ENCODE assay signal across 10 cellular contexts in the genomic region with DNA sequence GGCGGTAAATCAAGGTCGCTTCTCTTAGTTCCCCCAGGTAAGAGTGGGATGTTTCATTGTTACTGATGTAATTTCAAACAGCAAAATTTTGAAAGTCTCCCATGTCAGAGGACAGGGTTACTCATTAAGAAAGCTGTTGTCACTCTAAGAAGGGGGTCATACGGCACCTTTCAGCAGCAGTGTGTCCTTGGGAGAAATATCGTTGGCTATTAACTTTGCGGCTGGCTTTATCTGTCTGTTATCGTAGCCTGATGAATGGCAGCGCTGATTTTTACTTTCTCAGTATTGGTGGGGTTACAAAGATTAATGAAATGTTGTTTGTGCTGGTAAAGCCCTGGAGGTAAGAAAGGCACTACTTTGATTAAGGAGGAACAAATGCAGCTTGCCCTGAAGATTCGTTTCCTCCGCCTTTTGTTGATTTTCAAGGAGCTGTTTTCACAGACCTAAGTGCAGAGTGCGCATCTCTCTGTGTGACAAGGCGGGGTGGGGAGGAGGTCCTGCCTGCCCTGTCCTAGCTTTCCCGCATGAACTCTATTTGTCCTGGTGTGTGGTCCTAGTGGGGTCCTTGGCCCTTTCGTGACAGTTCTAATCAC. TPM values are rescaled to one million over a fixed set of nuclear protein-coding genes. Genes with fewer than 3 reads are reported as not detected.
DNase-seq lines count a peak whose midpoint lies in the region; ATAC-seq, FAIRE-seq and TF ChIP-seq lines count a peak whose summit lies in the region.
"Had no signal": no experiment of that assay in that cellular context is flagged by ENCODE, and none has a peak within 500 bp of the region (broad histone marks: within the 10 kb centered on the region; RNA-seq: fewer than 3 reads in every experiment).

No MANE protein-coding gene starts in this region.

- no peak overlapping the region for H3K27ac ChIP-seq in keratinocyte (ENCODE audit: control insufficient read depth, insufficient read depth, low read length)

- intact Hi-C loops in activated CD4-positive, alpha-beta T cell treated with anti-CD3 and anti-CD28 coated beads, Interleukin-2, amount 10 ng/mL, durations not matched to agents 24 days and 14 days (cut with micrococcal nuclease): no loop called here

- no peaks in the 10 kb centered on the region for H4K20me1 ChIP-seq in keratinocyte (ENCODE audit: control insufficient read depth, extremely low read depth, insufficient read depth, low read length)

- no peaks in the 10 kb centered on the region for H3K36me3 ChIP-seq in keratinocyte (ENCODE audit: control insufficient read depth in 2 of 2, extremely low read depth in 1 of 2, insufficient read depth in 2 of 2, low read length in 2 of 2)

- H3K4me1 Mint-ChIP-seq in activated CD4-positive, alpha-beta T cell treated with anti-CD3 and anti-CD28 coated beads, Interleukin-2, amount 10 ng/mL, durations not matched to agents 24 days and 14 days: no peaks in the 10 kb centered on the region
- H3K4me1 Mint-ChIP-seq in type B pancreatic cell (ENCODE audit: unreplicated experiment): peaks cover 12% of the 10 kb centered on the region

- FAIRE-seq in keratinocyte (lab: Jason Lieb, UNC): no peak

- DNase-seq in activated CD4-positive, alpha-beta T cell treated with anti-CD3 and anti-CD28 coated beads, Interleukin-2, amount 10 ng/mL, durations not matched to agents 24 days and 14 days: peak; percentile 45
- DNase-seq in activated CD4-positive, alpha-beta T cell treated with anti-CD3 and anti-CD28 coated beads for 1 hour: no peak
- peak; percentile 26 for DNase-seq in amniotic epithelial cell (ENCODE audit: low read depth)
- DNase-seq in keratinocyte (ENCODE audit: low read depth, low spot score): no peak
- no peak for DNase-seq in type B pancreatic cell (ENCODE audit: extremely low spot score, unreplicated experiment)
- no peak for DNase-seq in Ammon's horn (ENCODE audit: low spot score)
- DNase-seq: stimulated activated naive CD4-positive, alpha-beta T cell treated with Interleukin-2 at 50 U/mL for 16 hours had no signal

- no peak overlapping the region for H3K27ac Mint-ChIP-seq in activated CD4-positive, alpha-beta T cell treated with anti-CD3 and anti-CD28 coated beads, Interleukin-2, amount 10 ng/mL, durations not matched to agents 24 days and 14 days
- H3K27ac Mint-ChIP-seq in type B pancreatic cell: no peak overlapping the region

- no peak overlapping the region for H3K9ac ChIP-seq in keratinocyte (ENCODE audit: control insufficient read depth, extremely low read depth, insufficient read depth, low read length)

- peak overlapping the region; percentile 94 for H3K4me2 ChIP-seq in keratinocyte (ENCODE audit: control insufficient read depth, extremely low read depth, insufficient read depth, low read depth, low read length)

- no peaks in the 10 kb centered on the region for H3K9me3 ChIP-seq in keratinocyte (ENCODE audit: control insufficient read depth, low read depth, low read length)

- H3K9me1 ChIP-seq in keratinocyte (ENCODE audit: control insufficient read depth, extremely low read depth, insufficient read depth, low read length): no peaks in the 10 kb centered on the region

- dilution Hi-C loops in keratinocyte (cut with MboI; ENCODE audit: extremely low pct_ligation_motif_present, low sequenced_read_pairs): no loop called here

- peaks cover 8% of the 10 kb centered on the region for H3K4me1 ChIP-seq in keratinocyte (ENCODE audit: control insufficient read depth, extremely low read depth, insufficient read depth, low read length)

- peaks cover 21% of the 10 kb centered on the region for H3K27me3 ChIP-seq in keratinocyte (ENCODE audit: control insufficient read depth, extremely low read depth, insufficient read depth, low read length)

- TF ChIP-seq CTCF in keratinocyte (optimal IDR thresholded peaks at IDR 0.05 in 1 of 3, IDR thresholded peaks at IDR 0.05 in 1 of 3, conservative IDR thresholded peaks at IDR 0.05 in 1 of 3; ENCODE audit: extremely low read depth in 1 of 3, insufficient read depth in 2 of 3, low read length in 3 of 3): no peak
- no peak for TF ChIP-seq CTCF in type B pancreatic cell (conservative IDR thresholded peaks at IDR 0.05)

- H2AFZ ChIP-seq in keratinocyte (ENCODE audit: control insufficient read depth, low read length): peak overlapping the region; percentile 78

- H3K9me3 Mint-ChIP-seq in activated CD4-positive, alpha-beta T cell treated with anti-CD3 and anti-CD28 coated beads, Interleukin-2, amount 10 ng/mL, durations not matched to agents 24 days and 14 days: no peaks in the 10 kb centered on the region
- H3K9me3 Mint-ChIP-seq in type B pancreatic cell: no peaks in the 10 kb centered on the region

- H3K79me2 ChIP-seq in keratinocyte (ENCODE audit: control insufficient read depth, insufficient read depth, low read length): no peaks in the 10 kb centered on the region

- no peak for ATAC-seq in HG02571 (IDR thresholded peaks at IDR 0.05; ENCODE audit: unreplicated experiment)
- no peak for ATAC-seq in GM18519 (IDR thresholded peaks at IDR 0.05; ENCODE audit: low FRiP score, unreplicated experiment)

- H3K27me3 Mint-ChIP-seq in activated CD4-positive, alpha-beta T cell treated with anti-CD3 and anti-CD28 coated beads, Interleukin-2, amount 10 ng/mL, durations not matched to agents 24 days and 14 days: peaks cover 77% of the 10 kb centered on the region
- H3K27me3 Mint-ChIP-seq in type B pancreatic cell: peaks cover 89% of the 10 kb centered on the region

- no peak overlapping the region for H3K4me3 Mint-ChIP-seq in activated CD4-positive, alpha-beta T cell treated with anti-CD3 and anti-CD28 coated beads, Interleukin-2, amount 10 ng/mL, durations not matched to agents 24 days and 14 days
- peak overlapping the region; percentile 83 for H3K4me3 Mint-ChIP-seq in type B pancreatic cell

- H3K4me3 ChIP-seq in keratinocyte (ENCODE audit: control insufficient read depth in 2 of 3, extremely low read depth in 1 of 3, insufficient read depth in 2 of 3, low read depth in 1 of 3, low read length in 3 of 3): peak overlapping the region in 2 of 3 experiments; percentile 37 to 39

- H3K36me3 Mint-ChIP-seq in activated CD4-positive, alpha-beta T cell treated with anti-CD3 and anti-CD28 coated beads, Interleukin-2, amount 10 ng/mL, durations not matched to agents 24 days and 14 days (ENCODE audit: low read depth): no peaks in the 10 kb centered on the region
- no peaks in the 10 kb centered on the region for H3K36me3 Mint-ChIP-seq in type B pancreatic cell
- H3K36me3 Mint-ChIP-seq: CD14-positive monocyte had no signal

RNA-seq across cellular contexts. Expression of a gene that starts 27.6 kb away (rescaled TPM):
- total RNA-seq in activated CD4-positive, alpha-beta T cell treated with anti-CD3 and anti-CD28 coated beads, Interleukin-2, amount 10 ng/mL, durations not matched to agents 24 days and 14 days: 18.1 and 20.9 TPM in 2 replicates
- 47.3 to 68.6 TPM (median 48.5 TPM) in 3 replicates for polyA plus RNA-seq in keratinocyte
- 42.8 TPM for polyA plus RNA-seq in keratinocyte (2011; ENCODE audit: low read depth)
- 22.3 and 50.6 TPM in 2 replicates for polyA plus RNA-seq in keratinocyte (2011; cell fraction: cytosol; rRNA removed)
- polyA plus RNA-seq in keratinocyte (2011; cell fraction: nucleus; rRNA removed): 44.9 and 65.7 TPM in 2 replicates
- polyA plus RNA-seq in keratinocyte (2012; ENCODE audit: low replicate concordance): 25.0 and 34.6 TPM in 2 replicates
- 11.1 to 60.4 TPM (median 40.3 TPM) in 3 replicates for polyA minus RNA-seq in keratinocyte
- 35.5 TPM for polyA minus RNA-seq in keratinocyte (2011; cell fraction: cytosol; rRNA and poly(A)+ RNA removed)
- 32.0 and 44.9 TPM in 2 replicates for polyA minus RNA-seq in keratinocyte (2011; cell fraction: nucleus; rRNA and poly(A)+ RNA removed)
- total RNA-seq in type B pancreatic cell (ENCODE audit: low replicate concordance): 29.3 and 34.5 TPM in 2 replicates

Comparison
In these comparisons a context has a peak if more than half of its experiments do, and no peak if none do; other contexts are left out.
1. DNase-seq: peak in activated CD4-positive, alpha-beta T cell treated with anti-CD3 and anti-CD28 coated beads, Interleukin-2, amount 10 ng/mL, durations not matched to agents 24 days and 14 days (single experiment) and amniotic epithelial cell (single experiment); none in activated CD4-positive, alpha-beta T cell treated with anti-CD3 and anti-CD28 coated beads for 1 hour (single experiment), keratinocyte (single experiment), type B pancreatic cell (single experiment) and Ammon's horn (single experiment).